8 cellular contexts compared by ENCODE assay signal in genomic region chr9:133609311-133610098, GRCh38. TPM values are rescaled to one million over a fixed set of nuclear protein-coding genes. Genes with fewer than 3 reads are reported as not detected.
DNase-seq lines count a peak whose midpoint lies in the region; ATAC-seq and TF ChIP-seq lines count a peak whose summit lies in the region.

Gene FAM163B, minus strand, starts transcription at chr9:133609389. Its CDS starts 29,166 bp downstream, at chr9:133580223.

- CTCF ChIA-PET in A673 (lab: Charles Lee) = no interaction called here

- intact Hi-C loops in A673 (cut with micrococcal nuclease; ENCODE audit: unreplicated experiment) = loop anchor here (10.0 kb wide), 1 partner anchor 115 kb away; no protein-coding TSS in a partner anchor
- intact Hi-C loops in adrenal gland (cut with DNase I) = no loop called here

- H3K27ac ChIP-seq in A673 (ENCODE audit: low read depth, low read length, poor library complexity, severe bottlenecking) (no peak within 1 kb of the TSS), adrenal gland (peak within 1 kb of the TSS in 1 of 5 donors; percentile 71)

- WGBS in adrenal gland, 4 donors = 8 to 39% (median 18%) methylated on average over 10 to 61 of the region's 61 CpGs

- no peaks in the 10 kb centered on the region for H3K36me3 ChIP-seq in A673 (ENCODE audit: insufficient read depth, low read length, poor library complexity, severe bottlenecking)
- no peaks in the 10 kb centered on the region for H3K36me3 ChIP-seq in adrenal gland (replicated peaks in 1 of 2)

- H3K4me3 ChIP-seq in A673 (ENCODE audit: low read depth, low read length, poor library complexity, severe bottlenecking) (no peak within 1 kb of the TSS), adrenal gland (peak within 1 kb of the TSS in 1 of 4 donors; percentile 47)

- no peak for TF ChIP-seq CTCF in A673 (conservative IDR thresholded peaks at IDR 0.05; ENCODE audit: low read depth, low read length)
- no peak for TF ChIP-seq CTCF in adrenal gland (IDR thresholded peaks at IDR 0.05)

- peaks cover 4% of the 10 kb centered on the region for H3K4me1 ChIP-seq in A673 (ENCODE audit: insufficient read depth, low read length, poor library complexity, severe bottlenecking)
- H3K4me1 ChIP-seq in adrenal gland (replicated peaks in 1 of 2) = no peaks in the 10 kb centered on the region

- no TSS peak for BruUV-seq in A673 (replicated peaks; lab: Mats Ljungman, UMichigan)

- POLR2A ChIA-PET in A673 (lab: Charles Lee; ENCODE audit: low non-redundant PET) = no interaction called here

- peak; percentile 69 for DNase-seq in A673 (ENCODE audit: low spot score)
- DNase-seq in LHCN-M2 (ENCODE audit: low read depth) = peak; percentile 4
- DNase-seq in adrenal gland = peak in 5 of 7 donors; percentile 35 to 57 (median 50)
- peak; percentile 95 for DNase-seq in iPS-NIHi7 (ENCODE audit: extremely low spot score)
- peak; percentile 10 to 40 for DNase-seq in stimulated activated CD4-positive, alpha-beta T cell treated with anti-CD3 and anti-CD28 coated beads, Interleukin-4, amount 100 ng/mL, for 48 hours (ENCODE audit: low read depth in 2 of 2)
- no peak for DNase-seq in GF-D8 (lab: John Stamatoyannopoulos, UW)
- DNase-seq in MV-4-11 (lab: John Stamatoyannopoulos, UW) = no peak

- H3K27me3 ChIP-seq in A673 (replicated peaks; ENCODE audit: insufficient read depth, low read depth, low read length, poor library complexity) (peaks cover 64% of the 10 kb centered on the region), adrenal gland (peaks cover 34% of the 10 kb centered on the region)

- TF ChIP-seq POLR2A in adrenal gland (IDR thresholded peaks at IDR 0.05) = peak; percentile 9 to 35

- ATAC-seq in GM18498 (IDR thresholded peaks at IDR 0.05; ENCODE audit: unreplicated experiment) = no peak

- H3K9me3 ChIP-seq in A673 (ENCODE audit: low read depth, low read length, poor library complexity, severe bottlenecking) = no peaks in the 10 kb centered on the region
- H3K9me3 ChIP-seq in adrenal gland (replicated peaks in 1 of 3) = no peaks in the 10 kb centered on the region

RNA-seq across cellular contexts. Expression of gene FAM163B, which starts in this region (rescaled TPM):
- not detected in 2 replicates for total RNA-seq in A673 (2021)
- not detected in 2 replicates for total RNA-seq in LHCN-M2 (2014; rRNA removed)
- polyA plus RNA-seq in LHCN-M2 (2012) = not detected
- total RNA-seq in adrenal gland = 10 to 100 TPM in 2 of 8 donors, 1 to 10 TPM in 5, under 1 TPM in 1; 0.72 to 14.2 (median 2.1) TPM
- polyA plus RNA-seq in adrenal gland = 10 to 100 TPM in 1 of 3 donors, 1 to 10 TPM in 2; 2.8 to 14.3 (median 4.5) TPM

Comparison
In these comparisons a context has a peak if more than half of its experiments do, and no peak if none do; other contexts are left out.
1. Peak in DNase-seq in A673; RNA of the gene not detected or under 1 TPM.
2. Peak in DNase-seq in LHCN-M2; RNA of the gene not detected or under 1 TPM.
3. DNase-seq: peak in adrenal gland (5 of 7), iPS-NIHi7 (single experiment) and stimulated activated CD4-positive, alpha-beta T cell treated with anti-CD3 and anti-CD28 coated beads, Interleukin-4, amount 100 ng/mL, for 48 hours (2 of 2); none in GF-D8 (single experiment) and MV-4-11 (single experiment).